10 cellular contexts compared by ENCODE assay signal in the genomic region with DNA sequence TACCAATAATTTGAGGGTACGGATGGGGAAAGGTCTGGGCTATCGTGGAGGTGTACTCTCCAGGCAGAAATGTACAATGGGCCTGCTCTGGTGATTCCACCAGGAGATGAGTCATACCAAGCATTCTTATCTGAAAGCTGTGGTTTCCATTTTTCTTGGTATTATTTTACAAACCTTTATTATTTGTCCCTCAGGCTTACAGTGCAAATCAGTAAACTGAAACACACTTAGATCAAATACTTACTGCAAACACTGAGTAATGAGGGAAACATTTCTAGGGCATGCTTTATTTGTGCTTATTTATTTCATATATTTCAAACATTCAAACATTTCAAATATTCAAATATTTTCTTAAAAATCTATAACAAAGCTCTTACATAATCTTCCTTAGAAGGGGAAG.
DNase-seq lines count a peak whose midpoint lies in the region; ATAC-seq, FAIRE-seq and TF ChIP-seq lines count a peak whose summit lies in the region.
"Had no signal": no experiment of that assay in that cellular context is flagged by ENCODE, and none has a peak within 500 bp of the region (broad histone marks: within the 10 kb centered on the region; RNA-seq: fewer than 3 reads in every experiment).

No MANE protein-coding gene starts in this region.

- H3K4me3 ChIP-seq in fibroblast of villous mesenchyme (ENCODE audit: low read depth, low read length), result no peak overlapping the region
- H3K4me3 ChIP-seq: skin epidermis had no signal

- in situ Hi-C loops in GM13976 (cut with MboI; ENCODE audit: low sequenced_read_pairs, unreplicated experiment), result no loop called here

- TF ChIP-seq CTCF in GM13976 (IDR thresholded peaks at IDR 0.05; ENCODE audit: borderline replicate concordance, control extremely low read depth, extremely low read depth, insufficient read depth, missing control alignments) (no peak), fibroblast of villous mesenchyme (IDR thresholded peaks at IDR 0.05; ENCODE audit: insufficient read depth, low read depth, low read length) (no peak), omental fat pad (IDR thresholded peaks at IDR 0.05) (no peak)

- ATAC-seq in omental fat pad (ENCODE audit: low FRiP score), result no peak

- peak; percentile 20 for DNase-seq in GM13976 (ENCODE audit: low spot score)
- peak; percentile 68 for DNase-seq in H4 (ENCODE audit: low spot score)
- peak; percentile 56 for DNase-seq in HTR-8/SVneo (ENCODE audit: insufficient read length, low spot score)
- peak; percentile 63 for DNase-seq in fibroblast of villous mesenchyme (ENCODE audit: low read depth)
- DNase-seq in activated effector memory CD4-positive, alpha-beta T cell treated with anti-CD3 and anti-CD28 coated beads, Interleukin-2, amount 50 U/mL, for 16 hours, result no peak
- no peak for DNase-seq in stimulated activated naive CD4-positive, alpha-beta T cell treated with Interleukin-2 at 50 U/mL for 16 hours (lab: John Stamatoyannopoulos, UW)
- DNase-seq in C1 segment of cervical spinal cord (lab: John Stamatoyannopoulos, UW), result no peak
- no peak for DNase-seq in omental fat pad (ENCODE audit: low spot score)
- DNase-seq: endodermal cell had no signal

- no peak for FAIRE-seq in HTR-8/SVneo (lab: Jason Lieb, UNC)

Comparison
In these comparisons a context has a peak if more than half of its experiments do, and no peak if none do; other contexts are left out.
1. DNase-seq: peak in GM13976 (single experiment), H4 (single experiment), HTR-8/SVneo (single experiment) and fibroblast of villous mesenchyme (single experiment); none in activated effector memory CD4-positive, alpha-beta T cell treated with anti-CD3 and anti-CD28 coated beads, Interleukin-2, amount 50 U/mL, for 16 hours (single experiment), stimulated activated naive CD4-positive, alpha-beta T cell treated with Interleukin-2 at 50 U/mL for 16 hours (single experiment), C1 segment of cervical spinal cord (0 of 14) and omental fat pad (single experiment).